In the genomic region with DNA sequence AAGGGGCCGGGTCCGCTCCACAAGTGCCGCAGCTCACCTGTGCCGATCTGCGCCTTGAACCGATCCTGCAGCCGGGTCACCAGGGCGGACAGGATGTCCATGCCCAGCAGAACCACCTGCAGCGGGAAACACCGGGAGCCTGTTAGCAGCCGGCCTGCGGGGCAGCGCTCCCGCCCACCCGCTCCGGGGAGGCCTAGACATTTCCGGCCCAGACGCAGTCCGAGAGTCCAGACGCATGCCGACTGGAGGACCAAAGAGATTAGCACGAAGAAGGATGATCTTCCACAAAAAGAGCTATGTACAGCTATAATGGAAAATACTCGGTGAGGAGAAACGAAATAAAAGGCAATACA, we compare ENCODE assay signal across 8 cellular contexts. TPM values are rescaled to one million over a fixed set of nuclear protein-coding genes. Genes with fewer than 3 reads are reported as not detected.
DNase-seq lines count a peak whose midpoint lies in the region; ATAC-seq, FAIRE-seq and TF ChIP-seq lines count a peak whose summit lies in the region.

No MANE protein-coding gene starts in this region.

- H3K4me1 ChIP-seq in CD8-positive, alpha-beta memory T cell (ENCODE audit: insufficient read depth, low read length): peaks cover 17% of the 10 kb centered on the region
- peaks cover 29% of the 10 kb centered on the region for H3K4me1 ChIP-seq in PC-3 (ENCODE audit: insufficient read depth, low read length)

- H3K36me3 Mint-ChIP-seq in CD8-positive, alpha-beta memory T cell: peaks cover 0 to 33% (median 0%) of the 10 kb centered on the region in 3 donors
- peaks cover 36 to 48% of the 10 kb centered on the region in 2 donors for H3K36me3 Mint-ChIP-seq in stimulated activated naive B cell treated with anti-CD40 and anti-IgM and Interleukin-4, amounts not matched to agents 10 μg/mL and 1 μg/mL and 100 μg/mL, for 72 hours

- TF ChIP-seq CTCF in PC-3 (conservative IDR thresholded peaks at IDR 0.05; ENCODE audit: low read depth, low read length): no peak
- TF ChIP-seq CTCF in bronchial epithelial cell (IDR thresholded peaks at IDR 0.05; ENCODE audit: insufficient read depth, low read length, severe bottlenecking): no peak

- no peaks in the 10 kb centered on the region for H3K9me3 Mint-ChIP-seq in CD8-positive, alpha-beta memory T cell
- no peaks in the 10 kb centered on the region for H3K9me3 Mint-ChIP-seq in stimulated activated naive B cell treated with anti-CD40 and anti-IgM and Interleukin-4, amounts not matched to agents 10 μg/mL and 1 μg/mL and 100 μg/mL, for 72 hours

- peak overlapping the region; percentile 66 for H3K4me3 ChIP-seq in CD8-positive, alpha-beta memory T cell (ENCODE audit: low read length)
- peak overlapping the region; percentile 94 for H3K4me3 ChIP-seq in PC-3 (ENCODE audit: low read length)
- H3K4me3 ChIP-seq in bronchial epithelial cell (ENCODE audit: low read depth, low read length): peak overlapping the region; percentile 73

- peaks cover 29 to 66% (median 40%) of the 10 kb centered on the region in 3 donors for H3K4me1 Mint-ChIP-seq in CD8-positive, alpha-beta memory T cell
- peaks cover 37 to 68% of the 10 kb centered on the region in 2 donors for H3K4me1 Mint-ChIP-seq in stimulated activated naive B cell treated with anti-CD40 and anti-IgM and Interleukin-4, amounts not matched to agents 10 μg/mL and 1 μg/mL and 100 μg/mL, for 72 hours

- H3K9ac ChIP-seq in PC-3 (ENCODE audit: low read length): peak overlapping the region; percentile 96

- H3K4me3 Mint-ChIP-seq in CD8-positive, alpha-beta memory T cell: peak overlapping the region; percentile 86 to 97 (median 97)
- peak overlapping the region; percentile 94 to 96 for H3K4me3 Mint-ChIP-seq in stimulated activated naive B cell treated with anti-CD40 and anti-IgM and Interleukin-4, amounts not matched to agents 10 μg/mL and 1 μg/mL and 100 μg/mL, for 72 hours

- CTCF ChIA-PET in CD8-positive, alpha-beta memory T cell (lab: Charles Lee): interaction anchor here (0.8 to 5.7 kb wide), 17 partner anchors 11 to 228 kb away, joined by 3 to 49 read pairs (median 6); a partner anchor contains a TSS
- CTCF ChIA-PET in PC-3 (lab: Charles Lee): interaction anchor here (0.6 kb wide), 2 partner anchors 67 to 191 kb away, joined by 3 read pairs; no protein-coding TSS in a partner anchor

- peaks cover 7% of the 10 kb centered on the region for H3F3A ChIP-seq in PC-3 (ENCODE audit: low read length, unreplicated experiment)

- H3K9me3 ChIP-seq in CD8-positive, alpha-beta memory T cell (ENCODE audit: low read length): no peaks in the 10 kb centered on the region
- no peaks in the 10 kb centered on the region for H3K9me3 ChIP-seq in PC-3 (ENCODE audit: low read length)

- no peaks in the 10 kb centered on the region for H3K9me2 ChIP-seq in PC-3 (replicated peaks; ENCODE audit: low read length)

- H3K27ac ChIP-seq in CD8-positive, alpha-beta memory T cell (ENCODE audit: low read depth, low read length): peak overlapping the region; percentile 100
- peak overlapping the region; percentile 99 for H3K27ac ChIP-seq in PC-3 (ENCODE audit: low read length)

- no TSS peak for BruUV-seq in PC-3 (replicated peaks; lab: Mats Ljungman, UMichigan)

- no peaks in the 10 kb centered on the region for H3K27me3 ChIP-seq in CD8-positive, alpha-beta memory T cell (ENCODE audit: insufficient read depth, low read length, poor library complexity, severe bottlenecking)
- H3K27me3 ChIP-seq in PC-3 (ENCODE audit: low read length): no peaks in the 10 kb centered on the region
- no peaks in the 10 kb centered on the region for H3K27me3 ChIP-seq in bronchial epithelial cell (ENCODE audit: control insufficient read depth, insufficient read depth, low read length)

- intact Hi-C loops in PC-3 (cut with micrococcal nuclease): loop anchor here (2.0 kb wide), 1 partner anchor 67 kb away; no protein-coding TSS in a partner anchor

- H3K79me2 ChIP-seq in PC-3 (ENCODE audit: low read length): peaks cover 46% of the 10 kb centered on the region

- no peaks in the 10 kb centered on the region for H3K27me3 Mint-ChIP-seq in CD8-positive, alpha-beta memory T cell
- H3K27me3 Mint-ChIP-seq in stimulated activated naive B cell treated with anti-CD40 and anti-IgM and Interleukin-4, amounts not matched to agents 10 μg/mL and 1 μg/mL and 100 μg/mL, for 72 hours: no peaks in the 10 kb centered on the region

- DNase-seq in CD8-positive, alpha-beta memory T cell: no peak
- DNase-seq in PC-3 (peak; percentile 67), bronchial epithelial cell (ENCODE audit: low read depth) (no peak), left kidney (ENCODE audit: low read depth, low spot score) (peak; percentile 93), SKM-1 treated with dmso at 0.1 percent for 144 hours (lab: John Stamatoyannopoulos, UW; ENCODE audit: unreplicated experiment) (no peak)
- peak; percentile 70 for DNase-seq in stimulated activated naive B cell treated with anti-CD40 and anti-IgM and Interleukin-4, amounts not matched to agents 10 μg/mL and 1 μg/mL and 100 μg/mL, for 72 hours

- no peak for FAIRE-seq in bronchial epithelial cell (lab: Jason Lieb, UNC)

- H4K20me1 ChIP-seq in PC-3 (ENCODE audit: low read length): no peaks in the 10 kb centered on the region

- ATAC-seq in GM18909 (IDR thresholded peaks at IDR 0.05; ENCODE audit: poor library complexity, unreplicated experiment) (peak; percentile 53), HG03103 (IDR thresholded peaks at IDR 0.05; ENCODE audit: low read depth, unreplicated experiment) (peak; percentile 35), PC-3 (peak; percentile 68)
- peak; percentile 38 to 50 for ATAC-seq in stimulated activated naive B cell treated with anti-CD40 and anti-IgM and Interleukin-4, amounts not matched to agents 10 μg/mL and 1 μg/mL and 100 μg/mL, for 72 hours (replicated peaks)

- POLR2A ChIA-PET in CD8-positive, alpha-beta memory T cell (lab: Charles Lee): interaction anchor here (0.8 to 3.0 kb wide), 7 partner anchors 9 to 206 kb away, joined by 3 to 30 read pairs (median 6); a partner anchor contains a TSS
- POLR2A ChIA-PET in PC-3 (lab: Charles Lee; ENCODE audit: unreplicated experiment): interaction anchor here (0.6 to 1.5 kb wide), 3 partner anchors 9 to 119 kb away, joined by 4 to 5 read pairs (median 4); no protein-coding TSS in a partner anchor

- H3K36me3 ChIP-seq in CD8-positive, alpha-beta memory T cell (ENCODE audit: insufficient read depth, low read length): no peaks in the 10 kb centered on the region
- H3K36me3 ChIP-seq in PC-3 (ENCODE audit: low read depth, low read length) (peaks cover 3% of the 10 kb centered on the region; the same call in 1 of the 2 replicates), bronchial epithelial cell (ENCODE audit: control insufficient read depth, insufficient read depth, low read length) (peaks cover 7% of the 10 kb centered on the region)

- H2AFZ ChIP-seq in PC-3 (ENCODE audit: low read length): peak overlapping the region; percentile 97

- H3K27ac Mint-ChIP-seq in CD8-positive, alpha-beta memory T cell: peak overlapping the region; percentile 94 to 100 (median 100)
- H3K27ac Mint-ChIP-seq in stimulated activated naive B cell treated with anti-CD40 and anti-IgM and Interleukin-4, amounts not matched to agents 10 μg/mL and 1 μg/mL and 100 μg/mL, for 72 hours: peak overlapping the region; percentile 98

- H3K4me2 ChIP-seq in PC-3 (ENCODE audit: low read length): peak overlapping the region; percentile 82

RNA-seq across cellular contexts. Expression of a gene that starts 0.5 kb away (rescaled TPM):
- total RNA-seq in CD8-positive, alpha-beta memory T cell: not detected
- polyA plus RNA-seq in CD8-positive, alpha-beta memory T cell: not detected
- total RNA-seq in PC-3 (2014; rRNA removed): not detected in 2 replicates
- total RNA-seq in bronchial epithelial cell: under 0.01 TPM in 2 replicates

Comparison
In these comparisons a context has a peak if more than half of its experiments do, and no peak if none do; other contexts are left out.
1. DNase-seq: peak in PC-3 (single experiment), left kidney (single experiment) and stimulated activated naive B cell treated with anti-CD40 and anti-IgM and Interleukin-4, amounts not matched to agents 10 μg/mL and 1 μg/mL and 100 μg/mL, for 72 hours (single experiment); none in CD8-positive, alpha-beta memory T cell (0 of 5), bronchial epithelial cell (single experiment) and SKM-1 treated with dmso at 0.1 percent for 144 hours (single experiment).
2. Peak in every context shown above with its lines, with median percentiles within 50 percentile points of each other: H3K4me3 ChIP-seq and ATAC-seq.